1 cellular context compared by ENCODE assay signal in the genomic region with DNA sequence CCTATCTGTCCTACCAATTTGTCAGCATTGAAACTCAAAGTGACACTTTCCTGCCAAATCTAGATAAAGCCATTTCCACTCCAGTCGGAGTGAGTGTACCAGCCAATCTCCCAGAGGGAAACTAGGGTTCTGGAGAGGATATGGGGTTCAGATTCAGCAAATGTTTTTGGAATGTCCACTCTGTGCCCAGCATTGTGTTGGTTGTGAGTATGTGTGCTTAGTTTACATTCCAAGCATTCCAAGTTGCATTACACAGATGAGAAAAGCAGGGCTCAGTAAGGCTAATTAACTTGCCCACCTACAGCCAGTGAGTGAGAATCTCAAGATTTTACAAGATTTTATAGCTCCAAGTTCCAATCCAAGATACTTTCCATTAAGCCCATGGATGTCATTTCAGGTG.
TF ChIP-seq lines count a peak whose summit lies in the region.

No MANE protein-coding gene starts in this region.

TF ChIP-seq in GM23338, 12 proteins besides CTCF, POLR2A, EP300 and RAD21:
- no peak for TF ChIP-seq POLR2AphosphoS5 (IDR thresholded peaks at IDR 0.05; ENCODE audit: low read depth)
- no peak for TF ChIP-seq EZH2phosphoT487 (IDR thresholded peaks at IDR 0.05; ENCODE audit: unreplicated experiment)
- TF ChIP-seq STAT1 (IDR thresholded peaks at IDR 0.05; ENCODE audit: unreplicated experiment), result no peak
- no peak for TF ChIP-seq JUNB (IDR thresholded peaks at IDR 0.05; ENCODE audit: unreplicated experiment)
- no peak for TF ChIP-seq ZNF114 (CRISPR knock-in tag; IDR thresholded peaks at IDR 0.05)
- TF ChIP-seq ZNF331 (CRISPR knock-in tag; IDR thresholded peaks at IDR 0.05; ENCODE audit: low read depth), result no peak
- no peak for TF ChIP-seq ZNF462 (CRISPR knock-in tag; IDR thresholded peaks at IDR 0.05)
- TF ChIP-seq NANOG (IDR thresholded peaks at IDR 0.05; ENCODE audit: borderline replicate concordance), result no peak
TF ChIP-seq in GM23338: peak in this region for 0.
